ENCODE assay signal across 21 cellular contexts in genomic region chr1:169623132-169623926, GRCh38. TPM values are rescaled to one million over a fixed set of nuclear protein-coding genes. Genes with fewer than 3 reads are reported as not detected.
DNase-seq lines count a peak whose midpoint lies in the region; ATAC-seq and TF ChIP-seq lines count a peak whose summit lies in the region.
"Had no signal": no experiment of that assay in that cellular context is flagged by ENCODE, and none has a peak within 500 bp of the region (broad histone marks: within the 10 kb centered on the region; RNA-seq: fewer than 3 reads in every experiment).

No MANE protein-coding gene starts in this region.

- CTCF ChIA-PET in activated naive CD4-positive, alpha-beta T cell treated with anti-CD3 and anti-CD28 coated beads, Interleukin-2, amount 10 ng/mL, durations not matched to agents 7 days and 5 days (lab: Charles Lee): no interaction called here

- H3K4me1 ChIP-seq in ascending aorta: no peaks in the 10 kb centered on the region
- no peaks in the 10 kb centered on the region for H3K4me1 ChIP-seq in right lobe of liver
- H3K4me1 ChIP-seq: A549 had no signal

- H3K27me3 ChIP-seq in ascending aorta (no peaks in the 10 kb centered on the region), right lobe of liver (no peaks in the 10 kb centered on the region)
- H3K27me3 ChIP-seq: BLaER1 treated with 17β-estradiol and CSF1 and Interleukin-3, amounts not matched to agents 10 nM and 100 nM had no signal

- H3K27ac ChIP-seq in ascending aorta: no peak overlapping the region
- no peak overlapping the region for H3K27ac ChIP-seq in right lobe of liver
- H3K27ac ChIP-seq: A549; BLaER1 treated with 17β-estradiol and CSF1 and Interleukin-3, amounts not matched to agents 10 nM and 100 nM had no signal

- H3K9me3 ChIP-seq in ascending aorta (no peaks in the 10 kb centered on the region), right lobe of liver (no peaks in the 10 kb centered on the region)
- H3K9me3 ChIP-seq: A549; BLaER1 treated with 17β-estradiol and CSF1 and Interleukin-3, amounts not matched to agents 10 nM and 100 nM had no signal

- peak overlapping the region; percentile 74 for H3K27ac Mint-ChIP-seq in activated CD4-positive, alpha-beta T cell treated with anti-CD3 and anti-CD28 coated beads, Interleukin-2, amount 10 ng/mL, durations not matched to agents 24 days and 14 days
- H3K27ac Mint-ChIP-seq in activated naive CD4-positive, alpha-beta T cell treated with anti-CD3 and anti-CD28 coated beads, Interleukin-2, amount 50 U/mL, for 72 hours: peak overlapping the region; percentile 56 to 78
- H3K27ac Mint-ChIP-seq in activated naive CD4-positive, alpha-beta T cell treated with anti-CD3 and anti-CD28 coated beads, Interleukin-2, amount 10 ng/mL, durations not matched to agents 7 days and 5 days: no peak overlapping the region
- peak overlapping the region; percentile 87 for H3K27ac Mint-ChIP-seq in activated naive CD8-positive, alpha-beta T cell treated with anti-CD3 and anti-CD28 coated beads, Interleukin-2, amount 50 U/mL, for 24 hours
- H3K27ac Mint-ChIP-seq: GM23338 had no signal

- H3K4me3 ChIP-seq in ascending aorta: no peak overlapping the region
- no peak overlapping the region for H3K4me3 ChIP-seq in right lobe of liver
- H3K4me3 ChIP-seq: A549; BLaER1 treated with 17β-estradiol and CSF1 and Interleukin-3, amounts not matched to agents 10 nM and 100 nM; GM23338 had no signal

- peak; percentile 63 to 81 for ATAC-seq in activated naive CD4-positive, alpha-beta T cell treated with anti-CD3 and anti-CD28 coated beads, Interleukin-2, amount 50 U/mL, for 72 hours
- peak; percentile 90 for ATAC-seq in activated naive CD8-positive, alpha-beta T cell treated with anti-CD3 and anti-CD28 coated beads, Interleukin-2, amount 50 U/mL, for 24 hours
- ATAC-seq in right lobe of liver: no peak
- ATAC-seq: A549, GM23338 had no signal

- no peak for DNase-seq in activated CD4-positive, alpha-beta T cell treated with anti-CD3 and anti-CD28 coated beads, Interleukin-2, amount 10 ng/mL, durations not matched to agents 24 days and 14 days
- DNase-seq in activated CD4-positive, alpha-beta T cell treated with anti-CD3 and anti-CD28 coated beads for 1 hour: no peak
- DNase-seq in activated naive CD4-positive, alpha-beta T cell treated with anti-CD3 and anti-CD28 coated beads, Interleukin-2, amount 50 U/mL, for 72 hours (ENCODE audit: low spot score in 2 of 2): no peak
- DNase-seq in activated naive CD4-positive, alpha-beta T cell treated with anti-CD3 and anti-CD28 coated beads, Interleukin-2, amount 10 ng/mL, durations not matched to agents 7 days and 5 days: no peak
- DNase-seq in activated naive CD8-positive, alpha-beta T cell treated with anti-CD3 and anti-CD28 coated beads, Interleukin-2, amount 50 U/mL, for 24 hours: no peak
- DNase-seq in head of caudate nucleus: no peak
- no peak for DNase-seq in ascending aorta (ENCODE audit: low spot score in 2 of 2)
- no peak for DNase-seq in right lobe of liver
- DNase-seq: DMS 273 treated with DMSO at 0.1 percent for 48 hours, GF-D8, IMR-90, Kasumi-1, NCI-H187, NCI-H345, NCI-H526 treated with DMSO at 0.1 percent for 48 hours had no signal

- H3K36me3 Mint-ChIP-seq in activated CD4-positive, alpha-beta T cell treated with anti-CD3 and anti-CD28 coated beads, Interleukin-2, amount 10 ng/mL, durations not matched to agents 24 days and 14 days (ENCODE audit: low read depth): no peaks in the 10 kb centered on the region
- peaks cover 5 to 15% of the 10 kb centered on the region in 2 donors for H3K36me3 Mint-ChIP-seq in activated naive CD4-positive, alpha-beta T cell treated with anti-CD3 and anti-CD28 coated beads, Interleukin-2, amount 50 U/mL, for 72 hours
- peaks cover 14% of the 10 kb centered on the region for H3K36me3 Mint-ChIP-seq in activated naive CD4-positive, alpha-beta T cell treated with anti-CD3 and anti-CD28 coated beads, Interleukin-2, amount 10 ng/mL, durations not matched to agents 7 days and 5 days
- H3K36me3 Mint-ChIP-seq in activated naive CD8-positive, alpha-beta T cell treated with anti-CD3 and anti-CD28 coated beads, Interleukin-2, amount 50 U/mL, for 24 hours (ENCODE audit: low read depth): peaks cover 3% of the 10 kb centered on the region

- TF ChIP-seq CTCF in ascending aorta (IDR thresholded peaks at IDR 0.05) (no peak), right lobe of liver (IDR thresholded peaks at IDR 0.05) (no peak)

- peaks cover 23% of the 10 kb centered on the region for H3K4me1 Mint-ChIP-seq in activated CD4-positive, alpha-beta T cell treated with anti-CD3 and anti-CD28 coated beads, Interleukin-2, amount 10 ng/mL, durations not matched to agents 24 days and 14 days
- H3K4me1 Mint-ChIP-seq in activated naive CD4-positive, alpha-beta T cell treated with anti-CD3 and anti-CD28 coated beads, Interleukin-2, amount 10 ng/mL, durations not matched to agents 7 days and 5 days: peaks cover 39% of the 10 kb centered on the region
- peaks cover 54% of the 10 kb centered on the region for H3K4me1 Mint-ChIP-seq in activated naive CD8-positive, alpha-beta T cell treated with anti-CD3 and anti-CD28 coated beads, Interleukin-2, amount 50 U/mL, for 24 hours
- H3K4me1 Mint-ChIP-seq: GM23338 had no signal

- H3K36me3 ChIP-seq in ascending aorta (no peaks in the 10 kb centered on the region), right lobe of liver (no peaks in the 10 kb centered on the region)
- H3K36me3 ChIP-seq: BLaER1 treated with 17β-estradiol and CSF1 and Interleukin-3, amounts not matched to agents 10 nM and 100 nM had no signal

- peaks cover 13% of the 10 kb centered on the region for H3K9me3 Mint-ChIP-seq in activated CD4-positive, alpha-beta T cell treated with anti-CD3 and anti-CD28 coated beads, Interleukin-2, amount 10 ng/mL, durations not matched to agents 24 days and 14 days
- H3K9me3 Mint-ChIP-seq in activated naive CD4-positive, alpha-beta T cell treated with anti-CD3 and anti-CD28 coated beads, Interleukin-2, amount 50 U/mL, for 72 hours: peaks cover 12 to 14% of the 10 kb centered on the region in 2 donors
- H3K9me3 Mint-ChIP-seq in activated naive CD4-positive, alpha-beta T cell treated with anti-CD3 and anti-CD28 coated beads, Interleukin-2, amount 10 ng/mL, durations not matched to agents 7 days and 5 days: peaks cover 11% of the 10 kb centered on the region
- no peaks in the 10 kb centered on the region for H3K9me3 Mint-ChIP-seq in activated naive CD8-positive, alpha-beta T cell treated with anti-CD3 and anti-CD28 coated beads, Interleukin-2, amount 50 U/mL, for 24 hours
- H3K9me3 Mint-ChIP-seq: GM23338 had no signal

- no peaks in the 10 kb centered on the region for H3K27me3 Mint-ChIP-seq in activated CD4-positive, alpha-beta T cell treated with anti-CD3 and anti-CD28 coated beads, Interleukin-2, amount 10 ng/mL, durations not matched to agents 24 days and 14 days
- no peaks in the 10 kb centered on the region for H3K27me3 Mint-ChIP-seq in activated naive CD4-positive, alpha-beta T cell treated with anti-CD3 and anti-CD28 coated beads, Interleukin-2, amount 10 ng/mL, durations not matched to agents 7 days and 5 days
- H3K27me3 Mint-ChIP-seq in activated naive CD8-positive, alpha-beta T cell treated with anti-CD3 and anti-CD28 coated beads, Interleukin-2, amount 50 U/mL, for 24 hours: no peaks in the 10 kb centered on the region

- WGBS in right lobe of liver (ENCODE audit: insufficient coverage, low coverage, low lambda C conversion rate, missing lambda C conversion rate): 73% methylated on average over 6 of the region's 6 CpGs

- no peak overlapping the region for H3K4me3 Mint-ChIP-seq in activated CD4-positive, alpha-beta T cell treated with anti-CD3 and anti-CD28 coated beads, Interleukin-2, amount 10 ng/mL, durations not matched to agents 24 days and 14 days
- no peak overlapping the region for H3K4me3 Mint-ChIP-seq in activated naive CD4-positive, alpha-beta T cell treated with anti-CD3 and anti-CD28 coated beads, Interleukin-2, amount 10 ng/mL, durations not matched to agents 7 days and 5 days
- H3K4me3 Mint-ChIP-seq in activated naive CD8-positive, alpha-beta T cell treated with anti-CD3 and anti-CD28 coated beads, Interleukin-2, amount 50 U/mL, for 24 hours: peak overlapping the region; percentile 32
- H3K4me3 Mint-ChIP-seq: GM23338 had no signal

- intact Hi-C loops in activated CD4-positive, alpha-beta T cell treated with anti-CD3 and anti-CD28 coated beads, Interleukin-2, amount 10 ng/mL, durations not matched to agents 24 days and 14 days (cut with micrococcal nuclease): loop anchor here (5.0 kb wide), 1 partner anchor 44 kb away; no protein-coding TSS in a partner anchor
- intact Hi-C loops in head of caudate nucleus (cut with DNase I): no loop called here
- intact Hi-C loops in ascending aorta (cut with DNase I): no loop called here
- intact Hi-C loops in right lobe of liver (cut with DNase I): no loop called here

- TF ChIP-seq POLR2A in right lobe of liver (IDR thresholded peaks at IDR 0.05): no peak

RNA-seq across cellular contexts. Expression of gene SELP, which starts 6.6 kb away (rescaled TPM):
- 0.14 TPM in 1 of 2 replicates, not detected in the other for total RNA-seq in activated CD4-positive, alpha-beta T cell treated with anti-CD3 and anti-CD28 coated beads, Interleukin-2, amount 10 ng/mL, durations not matched to agents 24 days and 14 days
- total RNA-seq in activated naive CD4-positive, alpha-beta T cell treated with anti-CD3 and anti-CD28 coated beads, Interleukin-2, amount 50 U/mL, for 72 hours: 1 to 10 TPM; 1.5 to 2.0 TPM
- total RNA-seq in ascending aorta (40.0 TPM), right lobe of liver (1 to 10 TPM in 5 of 6 experiments, under 1 TPM in 1; 0.70 to 2.9 (median 2.5) TPM)
- total RNA-seq: Daoy, GM23338, HT1080, IMR-90, OCI-LY7 had no signal

RNA-seq across cellular contexts. Expression of gene F5, which starts 37.0 kb away (rescaled TPM):
- total RNA-seq in activated CD4-positive, alpha-beta T cell treated with anti-CD3 and anti-CD28 coated beads, Interleukin-2, amount 10 ng/mL, durations not matched to agents 24 days and 14 days: 46.3 and 51.3 TPM in 2 replicates
- 10 to 100 TPM; 90.3 to 93.5 TPM for total RNA-seq in activated naive CD4-positive, alpha-beta T cell treated with anti-CD3 and anti-CD28 coated beads, Interleukin-2, amount 50 U/mL, for 72 hours
- not detected for total RNA-seq in ascending aorta
- 100 to 1,000 TPM; 110 to 279 (median 175) TPM for total RNA-seq in right lobe of liver
- total RNA-seq: Daoy, GM23338, HT1080, IMR-90, OCI-LY7 had no signal

Comparison
In these comparisons a context has a peak if more than half of its experiments do, and no peak if none do; other contexts are left out.
1. ATAC-seq: peak in activated naive CD4-positive, alpha-beta T cell treated with anti-CD3 and anti-CD28 coated beads, Interleukin-2, amount 50 U/mL, for 72 hours (2 of 2) and activated naive CD8-positive, alpha-beta T cell treated with anti-CD3 and anti-CD28 coated beads, Interleukin-2, amount 50 U/mL, for 24 hours (single experiment); none in right lobe of liver (0 of 4).
2. RNA of gene SELP, which starts 6.6 kb away (total RNA-seq): 40.0 TPM in ascending aorta (single experiment); 0.70 to 2.9 TPM in right lobe of liver, 1.5 to 2.0 TPM in activated naive CD4-positive, alpha-beta T cell treated with anti-CD3 and anti-CD28 coated beads, Interleukin-2, amount 50 U/mL, for 72 hours and 0.14 TPM in activated CD4-positive, alpha-beta T cell treated with anti-CD3 and anti-CD28 coated beads, Interleukin-2, amount 10 ng/mL, durations not matched to agents 24 days and 14 days; every median in the first group is over 10 times any median in the second.
3. RNA of gene F5, which starts 37.0 kb away (total RNA-seq): 110 to 279 TPM in right lobe of liver, 90.3 to 93.5 TPM in activated naive CD4-positive, alpha-beta T cell treated with anti-CD3 and anti-CD28 coated beads, Interleukin-2, amount 50 U/mL, for 72 hours and 46.3 to 51.3 TPM in activated CD4-positive, alpha-beta T cell treated with anti-CD3 and anti-CD28 coated beads, Interleukin-2, amount 10 ng/mL, durations not matched to agents 24 days and 14 days; not detected in ascending aorta (single experiment); every median in the first group is over 10 times any median in the second.